ENCODE assay signal across 1 cellular context in the genomic region with DNA sequence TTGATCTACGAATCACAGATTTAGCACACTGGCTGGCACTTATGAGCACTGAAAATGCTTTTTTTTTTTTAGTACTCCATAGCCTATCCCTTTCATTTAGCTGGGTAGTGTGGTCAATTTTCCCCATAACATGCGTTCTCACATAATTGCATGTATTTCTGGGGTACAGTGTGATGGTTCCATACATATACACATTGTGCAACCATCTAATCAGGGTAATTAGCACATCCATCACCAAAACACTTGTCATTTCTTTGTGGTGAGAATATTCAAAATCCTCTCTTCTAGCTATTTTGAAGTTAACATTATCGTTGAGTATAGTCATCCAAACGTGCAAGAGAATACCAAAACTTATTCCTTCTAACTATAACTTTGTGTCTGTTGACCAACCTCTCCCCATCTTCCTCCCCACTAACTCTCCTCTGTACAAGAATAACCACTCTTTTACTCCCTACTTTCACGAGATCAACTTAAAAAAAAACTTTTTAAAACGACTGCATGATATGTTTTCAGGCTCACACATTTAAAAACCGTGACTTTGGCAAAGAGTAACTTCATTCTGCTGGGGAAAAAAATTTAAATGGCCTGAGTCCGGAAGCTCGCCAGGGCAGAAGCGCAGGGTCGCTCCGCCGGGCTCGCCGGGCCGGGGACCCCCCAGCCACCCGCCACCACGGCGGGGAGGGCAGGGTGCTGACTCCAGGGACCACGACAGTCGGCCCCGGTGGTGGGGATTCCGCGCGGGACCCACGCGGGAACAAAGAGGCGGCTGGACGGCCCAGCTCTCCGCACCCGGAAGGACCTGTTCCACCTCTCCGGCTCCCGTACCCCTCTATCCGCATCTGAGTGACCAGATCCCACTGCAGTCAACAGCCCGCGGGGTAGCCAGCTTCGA.
TF ChIP-seq lines count a peak whose summit lies in the region.

No MANE protein-coding gene starts in this region.

TF ChIP-seq in HCT116, 20 proteins besides CTCF, POLR2A, EP300 and RAD21 (continued from another document):
- TF ChIP-seq, protein P1, sequence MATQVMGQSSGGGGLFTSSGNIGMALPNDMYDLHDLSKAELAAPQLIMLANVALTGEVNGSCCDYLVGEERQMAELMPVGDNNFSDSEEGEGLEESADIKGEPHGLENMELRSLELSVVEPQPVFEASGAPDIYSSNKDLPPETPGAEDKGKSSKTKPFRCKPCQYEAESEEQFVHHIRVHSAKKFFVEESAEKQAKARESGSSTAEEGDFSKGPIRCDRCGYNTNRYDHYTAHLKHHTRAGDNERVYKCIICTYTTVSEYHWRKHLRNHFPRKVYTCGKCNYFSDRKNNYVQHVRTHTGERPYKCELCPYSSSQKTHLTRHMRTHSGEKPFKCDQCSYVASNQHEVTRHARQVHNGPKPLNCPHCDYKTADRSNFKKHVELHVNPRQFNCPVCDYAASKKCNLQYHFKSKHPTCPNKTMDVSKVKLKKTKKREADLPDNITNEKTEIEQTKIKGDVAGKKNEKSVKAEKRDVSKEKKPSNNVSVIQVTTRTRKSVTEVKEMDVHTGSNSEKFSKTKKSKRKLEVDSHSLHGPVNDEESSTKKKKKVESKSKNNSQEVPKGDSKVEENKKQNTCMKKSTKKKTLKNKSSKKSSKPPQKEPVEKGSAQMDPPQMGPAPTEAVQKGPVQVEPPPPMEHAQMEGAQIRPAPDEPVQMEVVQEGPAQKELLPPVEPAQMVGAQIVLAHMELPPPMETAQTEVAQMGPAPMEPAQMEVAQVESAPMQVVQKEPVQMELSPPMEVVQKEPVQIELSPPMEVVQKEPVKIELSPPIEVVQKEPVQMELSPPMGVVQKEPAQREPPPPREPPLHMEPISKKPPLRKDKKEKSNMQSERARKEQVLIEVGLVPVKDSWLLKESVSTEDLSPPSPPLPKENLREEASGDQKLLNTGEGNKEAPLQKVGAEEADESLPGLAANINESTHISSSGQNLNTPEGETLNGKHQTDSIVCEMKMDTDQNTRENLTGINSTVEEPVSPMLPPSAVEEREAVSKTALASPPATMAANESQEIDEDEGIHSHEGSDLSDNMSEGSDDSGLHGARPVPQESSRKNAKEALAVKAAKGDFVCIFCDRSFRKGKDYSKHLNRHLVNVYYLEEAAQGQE (IDR thresholded peaks at IDR 0.05; ENCODE audit: low read depth): no peak
- TF ChIP-seq ZFX (IDR thresholded peaks at IDR 0.05) (peak; percentile 47; the same call in 1 of the 2 replicates), CEBPB (IDR thresholded peaks at IDR 0.05; ENCODE audit: low read depth) (no peak), CBX3 (IDR thresholded peaks at IDR 0.05; ENCODE audit: low read depth) (no peak), EZH2phosphoT487 (IDR thresholded peaks at IDR 0.05; ENCODE audit: borderline replicate concordance) (no peak), SRF (IDR thresholded peaks at IDR 0.05; ENCODE audit: low read depth) (no peak), POLR2AphosphoS5 (IDR thresholded peaks at IDR 0.05; ENCODE audit: low read depth, low read length) (0 out of 2 replicates have a peak, but pooled peaks have one; percentile 1), ZNF274 (IDR thresholded peaks at IDR 0.05; ENCODE audit: low read depth, low read length) (no peak)
- TF ChIP-seq, protein P2, sequence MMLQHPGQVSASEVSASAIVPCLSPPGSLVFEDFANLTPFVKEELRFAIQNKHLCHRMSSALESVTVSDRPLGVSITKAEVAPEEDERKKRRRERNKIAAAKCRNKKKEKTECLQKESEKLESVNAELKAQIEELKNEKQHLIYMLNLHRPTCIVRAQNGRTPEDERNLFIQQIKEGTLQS (IDR thresholded peaks at IDR 0.05): no peak
